10 cellular contexts compared by ENCODE assay signal in genomic region chrX:118878977-118879376, GRCh38. TPM values are rescaled to one million over a fixed set of nuclear protein-coding genes. Genes with fewer than 3 reads are reported as not detected.
"Had no signal": no experiment of that assay in that cellular context is flagged by ENCODE, and none has a peak within 500 bp of the region (broad histone marks: within the 10 kb centered on the region; RNA-seq: fewer than 3 reads in every experiment).

No MANE protein-coding gene starts in this region.

- H3K4me1 Mint-ChIP-seq: IgD-negative memory B cell had no signal

- H3K27ac Mint-ChIP-seq: IgD-negative memory B cell had no signal

- FAIRE-seq: HepG2, HTR-8/SVneo had no signal

- H3K9ac ChIP-seq: KMS-11 had no signal

- H3K4me2 ChIP-seq: KMS-11 had no signal

- ATAC-seq: HepG2 had no signal

- H3K27ac ChIP-seq: HL-60, KMS-11 had no signal

- DNase-seq: IMR-90, KBM-7, KG1 had no signal

RNA-seq across cellular contexts. Expression of gene ZCCHC12, which starts 55.4 kb away (rescaled TPM):
- total RNA-seq: HT-29, HT1080 had no signal
- polyA plus RNA-seq: IgD-negative memory B cell had no signal
